In genomic region chr17:6677158-6677831, GRCh38 we compare ENCODE assay signal across 14 cellular contexts. TPM values are rescaled to one million over a fixed set of nuclear protein-coding genes. Genes with fewer than 3 reads are reported as not detected.
DNase-seq lines count a peak whose midpoint lies in the region; ATAC-seq and TF ChIP-seq lines count a peak whose summit lies in the region.
"Had no signal": no experiment of that assay in that cellular context is flagged by ENCODE, and none has a peak within 500 bp of the region (broad histone marks: within the 10 kb centered on the region; RNA-seq: fewer than 3 reads in every experiment).

No MANE protein-coding gene starts in this region.

- DNase-seq in AG10803 (ENCODE audit: low read depth) = peak; percentile 48
- peak; percentile 25 for DNase-seq in GM12865 (ENCODE audit: low read depth)
- peak; percentile 21 for DNase-seq in SIG-M5 treated with dmso at 0.1 percent for 504 hours (lab: John Stamatoyannopoulos, UW; ENCODE audit: unreplicated experiment)
- DNase-seq in immature natural killer cell = peak; percentile 18 to 35 (median 23)
- no peak for DNase-seq in DMS53 (lab: John Stamatoyannopoulos, UW)
- no peak for DNase-seq in left colon
- DNase-seq in progenitor cell of endocrine pancreas (ENCODE audit: low spot score, unreplicated experiment) = no peak
- no peak for DNase-seq in aorta
- DNase-seq: NCI-H748 treated with DMSO at 0.1 percent for 48 hours, T-helper 9 cell had no signal

- no peaks in the 10 kb centered on the region for H3K36me3 Mint-ChIP-seq in immature natural killer cell
- H3K36me3 Mint-ChIP-seq in progenitor cell of endocrine pancreas (ENCODE audit: insufficient read depth) = no peaks in the 10 kb centered on the region
- H3K36me3 Mint-ChIP-seq: activated naive CD8-positive, alpha-beta T cell had no signal

- H3K27me3 Mint-ChIP-seq in immature natural killer cell (ENCODE audit: low read depth in 3 of 3) (peaks cover 6 to 18% (median 11%) of the 10 kb centered on the region in 3 donors), progenitor cell of endocrine pancreas (peaks cover 22% of the 10 kb centered on the region)

- H3K4me1 Mint-ChIP-seq in immature natural killer cell (peaks cover 10 to 14% of the 10 kb centered on the region in 2 donors), progenitor cell of endocrine pancreas (ENCODE audit: low read depth) (peaks cover 6% of the 10 kb centered on the region)

- WGBS in aorta, 2 donors = 54 to 60% methylated on average over 16 of the region's 16 CpGs

- no peaks in the 10 kb centered on the region for H3K27me3 ChIP-seq in aorta (ENCODE audit: control insufficient read depth in 1 of 2, insufficient read depth in 2 of 2, low read length in 1 of 2)

- peak overlapping the region in 2 of 5 donors; percentile 26 to 59 for H3K4me3 Mint-ChIP-seq in immature natural killer cell
- H3K4me3 Mint-ChIP-seq in progenitor cell of endocrine pancreas (ENCODE audit: low read depth) = no peak overlapping the region
- H3K4me3 Mint-ChIP-seq: activated naive CD8-positive, alpha-beta T cell had no signal

- no peaks in the 10 kb centered on the region for H3K9me3 ChIP-seq in aorta (ENCODE audit: control insufficient read depth, low read length)

- H3K9me3 Mint-ChIP-seq in immature natural killer cell (no peaks in the 10 kb centered on the region), progenitor cell of endocrine pancreas (ENCODE audit: low read depth) (no peaks in the 10 kb centered on the region)

- H3K4me1 ChIP-seq in aorta (ENCODE audit: control insufficient read depth in 1 of 2, insufficient read depth in 2 of 2, low read length in 2 of 2) = no peaks in the 10 kb centered on the region

- TF ChIP-seq CTCF in AG10803 (conservative IDR thresholded peaks at IDR 0.05; ENCODE audit: low read length) (no peak), GM12865 (IDR thresholded peaks at IDR 0.05; ENCODE audit: insufficient read depth, low read depth, low read length, missing control alignments) (no peak), progenitor cell of endocrine pancreas (IDR thresholded peaks at IDR 0.05; ENCODE audit: unreplicated experiment) (no peak)

- no peak overlapping the region for H3K27ac ChIP-seq in aorta (ENCODE audit: low read depth in 1 of 2, low read length in 2 of 2)
- H3K27ac ChIP-seq: KMS-11 had no signal

- intact Hi-C loops in left colon (cut with DNase I, micrococcal nuclease) (loop anchor here in 1 of 2 donors (10.0 kb wide), 1 partner anchor 158 kb away; the partner anchor contains the start of gene TEKT1), aorta (cut with DNase I) (no loop called here)

- no peaks in the 10 kb centered on the region for H3K36me3 ChIP-seq in aorta (ENCODE audit: control insufficient read depth in 1 of 2, insufficient read depth in 2 of 2, low read length in 1 of 2)

- H3K4me3 ChIP-seq in AG10803 (ENCODE audit: low read length) = no peak overlapping the region
- H3K4me3 ChIP-seq in GM12865 (ENCODE audit: low read depth, low read length) = no peak overlapping the region
- H3K4me3 ChIP-seq in aorta (ENCODE audit: low read length in 2 of 2) = no peak overlapping the region

- H3K27ac Mint-ChIP-seq in immature natural killer cell (no peak overlapping the region), progenitor cell of endocrine pancreas (no peak overlapping the region)
- H3K27ac Mint-ChIP-seq: activated naive CD8-positive, alpha-beta T cell had no signal

- ATAC-seq in left colon = no peak
- ATAC-seq in aorta (ENCODE audit: low FRiP score) = no peak

RNA-seq across cellular contexts. Expression of gene C17orf100, which starts 25.7 kb away (rescaled TPM):
- 1 to 10 TPM in 2 of 3 donors, not detected in 1; 1.7 to 5.2 TPM for polyA plus RNA-seq in immature natural killer cell
- 1 to 10 TPM; 2.0 to 3.2 TPM for total RNA-seq in left colon
- total RNA-seq in progenitor cell of endocrine pancreas = 6.1 TPM in 2 replicates
- 1 to 10 TPM; 1.2 to 1.5 TPM for total RNA-seq in aorta
- polyA plus RNA-seq in aorta = 1 to 10 TPM; 1.0 to 1.5 TPM

RNA-seq across cellular contexts. Expression of gene MED31, which starts 25.9 kb away (rescaled TPM):
- polyA plus RNA-seq in immature natural killer cell = 10 to 100 TPM; 34.0 to 50.8 (median 34.4) TPM
- total RNA-seq in left colon = 10 to 100 TPM in 1 of 2 donors, 1 to 10 TPM in 1; 9.2 to 11.3 TPM
- 17.8 and 18.2 TPM in 2 replicates for total RNA-seq in progenitor cell of endocrine pancreas
- 10 to 100 TPM in 1 of 2 donors, 1 to 10 TPM in 1; 8.4 to 14.1 TPM for total RNA-seq in aorta
- polyA plus RNA-seq in aorta = 10 to 100 TPM in 1 of 2 donors, 1 to 10 TPM in 1; 9.9 to 15.2 TPM

RNA-seq across cellular contexts. Expression of gene SLC13A5, which starts 35.9 kb away (rescaled TPM):
- polyA plus RNA-seq in immature natural killer cell = not detected
- total RNA-seq in left colon = not detected
- total RNA-seq in progenitor cell of endocrine pancreas = 0.93 and 1.1 TPM in 2 replicates
- total RNA-seq in aorta = under 1 TPM; 0.10 to 0.36 TPM
- polyA plus RNA-seq in aorta = not detected
- total RNA-seq: osteocyte, urinary bladder had no signal

RNA-seq across cellular contexts. Expression of gene TXNDC17, which starts 36.4 kb away (rescaled TPM):
- polyA plus RNA-seq in immature natural killer cell (100 to 1,000 TPM in 2 of 3 donors, 10 to 100 TPM in 1; 79.2 to 111 (median 107) TPM), aorta (100 to 1,000 TPM in 1 of 2 donors, 10 to 100 TPM in 1; 97.0 to 149 TPM)
- total RNA-seq in left colon (100 to 1,000 TPM; 135 to 151 TPM), progenitor cell of endocrine pancreas (104 and 105 TPM in 2 replicates), aorta (10 to 100 TPM; 28.0 to 41.4 TPM)

RNA-seq across cellular contexts. Expression of gene KIAA0753, which starts 36.8 kb away (rescaled TPM):
- polyA plus RNA-seq in immature natural killer cell (1 to 10 TPM in 2 of 3 donors, under 1 TPM in 1; 0.19 to 2.0 (median 1.1) TPM), aorta (1 to 10 TPM; 2.5 to 9.7 TPM)
- total RNA-seq in left colon (10 to 100 TPM; 14.1 to 15.8 TPM), progenitor cell of endocrine pancreas (55.9 and 58.2 TPM in 2 replicates), aorta (10 to 100 TPM; 10.9 to 20.2 TPM)

Comparison
In these comparisons a context has a peak if more than half of its experiments do, and no peak if none do; other contexts are left out.
1. DNase-seq: peak in AG10803 (single experiment), GM12865 (single experiment), SIG-M5 treated with dmso at 0.1 percent for 504 hours (single experiment) and immature natural killer cell (3 of 3); none in DMS53 (single experiment), left colon (0 of 2), progenitor cell of endocrine pancreas (single experiment) and aorta (0 of 2).